24 cellular contexts compared by ENCODE assay signal in genomic region chr17:76983431-76983830, GRCh38.
A peak's percentile ranks its signal among the peaks of the same experiment; 100 is the strongest.
DNase-seq lines count a peak whose midpoint lies in the region; ATAC-seq and TF ChIP-seq lines count a peak whose summit lies in the region.
"Had no signal": no experiment of that assay in that cellular context is flagged by ENCODE, and none has a peak within 500 bp of the region (broad histone marks: within the 10 kb centered on the region; RNA-seq: fewer than 3 reads in every experiment).

No MANE protein-coding gene starts in this region.

- ATAC-seq in CD8-positive, alpha-beta T cell = no peak
- ATAC-seq in body of pancreas = no peak

- intact Hi-C loops in CD8-positive, alpha-beta T cell (cut with DNase I, micrococcal nuclease) = loop anchor here in 1 of 2 experiments (2.0 kb wide), 1 partner anchor 15 kb away; no protein-coding TSS in a partner anchor
- intact Hi-C loops in CD14-positive monocyte (cut with micrococcal nuclease) = no loop called here
- intact Hi-C loops in body of pancreas (cut with DNase I) = no loop called here

- H3K4me2 ChIP-seq in BLaER1 = peak overlapping the region; percentile 71

- peak overlapping the region; percentile 6; the same call in 1 of the 2 replicates for H3K9ac ChIP-seq in BLaER1

- no peaks in the 10 kb centered on the region for H3K36me3 Mint-ChIP-seq in CD8-positive, alpha-beta T cell
- H3K36me3 Mint-ChIP-seq in CD14-positive monocyte = no peaks in the 10 kb centered on the region
- H3K36me3 Mint-ChIP-seq: activated CD4-positive, alpha-beta memory T cell treated with anti-CD3 and anti-CD28 coated beads for 36 hours; brain had no signal

- 30 to 46% methylated on average over 4 to 7 of the region's 7 CpGs for WGBS in body of pancreas, 2 donors

- no peaks in the 10 kb centered on the region for H3K27me3 Mint-ChIP-seq in CD8-positive, alpha-beta T cell (ENCODE audit: low read depth)
- peaks cover 0 to 3% (median 2%) of the 10 kb centered on the region in 3 donors for H3K27me3 Mint-ChIP-seq in CD14-positive monocyte (ENCODE audit: low read depth in 3 of 3)
- H3K27me3 Mint-ChIP-seq: activated CD4-positive, alpha-beta memory T cell treated with anti-CD3 and anti-CD28 coated beads for 36 hours had no signal

- no peak for TF ChIP-seq CTCF in CD8-positive, alpha-beta T cell (IDR thresholded peaks at IDR 0.05)
- no peak for TF ChIP-seq CTCF in WERI-Rb-1 (IDR thresholded peaks at IDR 0.05; ENCODE audit: low read depth, low read length)
- TF ChIP-seq CTCF in CD14-positive monocyte (IDR thresholded peaks at IDR 0.05) = no peak
- no peak for TF ChIP-seq CTCF in body of pancreas (IDR thresholded peaks at IDR 0.05)

- no peak for DNase-seq in CD8-positive, alpha-beta T cell
- peak; percentile 61 for DNase-seq in WERI-Rb-1
- DNase-seq in effector memory CD4-positive, alpha-beta T cell = no peak
- no peak for DNase-seq in midbrain (lab: John Stamatoyannopoulos, UW)
- no peak for DNase-seq in CD14-positive monocyte (ENCODE audit: low spot score)
- DNase-seq in body of pancreas = no peak
- no peak for DNase-seq in kidney tubule cell (ENCODE audit: low spot score)
- DNase-seq: activated CD4-positive, alpha-beta memory T cell treated with anti-CD3 and anti-CD28 coated beads for 36 hours; activated T-cell treated with anti-CD3 and anti-CD28 coated beads, Interleukin-2, amount 50 U/mL, for 1 hour; Caco-2; endodermal cell; HFFc6; Kasumi-1; NCI-H1048; NCI-H187; NCI-H2227 treated with DMSO at 0.1 percent for 48 hours; NCI-H774; retina; SHP77 treated with DMSO at 0.1 percent for 48 hours; spleen; stimulated activated CD4-positive, alpha-beta T cell treated with anti-CD3 and anti-CD28 coated beads, Interleukin-4, amount 100 ng/mL, for 24 hours; transverse colon had no signal

- CTCF ChIA-PET in CD8-positive, alpha-beta T cell (lab: Charles Lee) = no interaction called here

- H3K9me3 ChIP-seq in BLaER1 (peaks cover 10% of the 10 kb centered on the region), WERI-Rb-1 (ENCODE audit: severe bottlenecking) (peaks cover under 1% of the 10 kb centered on the region), body of pancreas (no peaks in the 10 kb centered on the region)
- H3K9me3 ChIP-seq in CD8-positive, alpha-beta T cell (ENCODE audit: low read length) = no peaks in the 10 kb centered on the region
- H3K9me3 ChIP-seq in effector memory CD4-positive, alpha-beta T cell (ENCODE audit: control insufficient read depth, low read length) = no peaks in the 10 kb centered on the region
- H3K9me3 ChIP-seq: transverse colon had no signal

- no peaks in the 10 kb centered on the region for H4K20me1 ChIP-seq in BLaER1

- peak overlapping the region; percentile 70 for H3K27ac ChIP-seq in BLaER1
- no peak overlapping the region for H3K27ac ChIP-seq in CD8-positive, alpha-beta T cell (ENCODE audit: low read depth, low read length)
- peak overlapping the region; percentile 19; the same call in 1 of the 2 replicates for H3K27ac ChIP-seq in WERI-Rb-1
- H3K27ac ChIP-seq in effector memory CD4-positive, alpha-beta T cell (ENCODE audit: insufficient read depth, low read length, poor library complexity, severe bottlenecking) = peak overlapping the region; percentile 7
- H3K27ac ChIP-seq in body of pancreas = no peak overlapping the region
- H3K27ac ChIP-seq: transverse colon had no signal

- H3K36me3 ChIP-seq in BLaER1 (no peaks in the 10 kb centered on the region), WERI-Rb-1 (no peaks in the 10 kb centered on the region), body of pancreas (replicated peaks in 1 of 2; ENCODE audit: insufficient read depth in 1 of 2, low read depth in 2 of 2) (no peaks in the 10 kb centered on the region)
- H3K36me3 ChIP-seq in CD8-positive, alpha-beta T cell (ENCODE audit: insufficient read depth, low read length) = no peaks in the 10 kb centered on the region
- H3K36me3 ChIP-seq in effector memory CD4-positive, alpha-beta T cell (ENCODE audit: control insufficient read depth, insufficient read depth, low read length) = no peaks in the 10 kb centered on the region
- H3K36me3 ChIP-seq: spleen, transverse colon had no signal

- peak overlapping the region; percentile 89 for H3K27ac Mint-ChIP-seq in CD8-positive, alpha-beta T cell
- peak overlapping the region in 1 of 7 donors; percentile 58 for H3K27ac Mint-ChIP-seq in CD14-positive monocyte
- H3K27ac Mint-ChIP-seq: activated CD4-positive, alpha-beta memory T cell treated with anti-CD3 and anti-CD28 coated beads for 36 hours; endodermal cell; HFFc6 had no signal

- POLR2A ChIA-PET in CD8-positive, alpha-beta T cell (lab: Charles Lee) = interaction anchor here (2.0 kb wide), 1 partner anchor 15 kb away, joined by 11 read pairs; no protein-coding TSS in a partner anchor

- H3K27me3 ChIP-seq in BLaER1 = no peaks in the 10 kb centered on the region
- H3K27me3 ChIP-seq in CD8-positive, alpha-beta T cell (ENCODE audit: insufficient read depth, low read length) = no peaks in the 10 kb centered on the region
- no peaks in the 10 kb centered on the region for H3K27me3 ChIP-seq in WERI-Rb-1 (ENCODE audit: insufficient read depth, low read depth, severe bottlenecking)
- no peaks in the 10 kb centered on the region for H3K27me3 ChIP-seq in effector memory CD4-positive, alpha-beta T cell (replicated peaks; ENCODE audit: control insufficient read depth, insufficient read depth, low read length, poor library complexity, severe bottlenecking)
- no peaks in the 10 kb centered on the region for H3K27me3 ChIP-seq in body of pancreas

- H3K4me1 ChIP-seq in BLaER1 (peaks cover 64% of the 10 kb centered on the region), body of pancreas (no peaks in the 10 kb centered on the region)
- H3K4me1 ChIP-seq in CD8-positive, alpha-beta T cell (ENCODE audit: insufficient read depth, low read length) = peaks cover 20% of the 10 kb centered on the region
- H3K4me1 ChIP-seq in effector memory CD4-positive, alpha-beta T cell (ENCODE audit: control insufficient read depth, insufficient read depth, low read length, poor library complexity, severe bottlenecking) = peaks cover 20% of the 10 kb centered on the region
- H3K4me1 ChIP-seq: transverse colon had no signal

- no peak overlapping the region for H3K4me3 Mint-ChIP-seq in CD8-positive, alpha-beta T cell
- no peak overlapping the region for H3K4me3 Mint-ChIP-seq in CD14-positive monocyte
- H3K4me3 Mint-ChIP-seq: activated CD4-positive, alpha-beta memory T cell treated with anti-CD3 and anti-CD28 coated beads for 36 hours; endodermal cell; HFFc6 had no signal

- H3K4me3 ChIP-seq in BLaER1 (no peak overlapping the region), WERI-Rb-1 (ENCODE audit: low read depth, low read length) (no peak overlapping the region), body of pancreas (no peak overlapping the region)
- H3K4me3 ChIP-seq in CD8-positive, alpha-beta T cell (ENCODE audit: low read depth, low read length) = no peak overlapping the region
- no peak overlapping the region for H3K4me3 ChIP-seq in effector memory CD4-positive, alpha-beta T cell (ENCODE audit: insufficient read depth, low read depth, low read length, poor library complexity, severe bottlenecking)
- H3K4me3 ChIP-seq: spleen, transverse colon had no signal

- no peak for TF ChIP-seq POLR2A in body of pancreas (IDR thresholded peaks at IDR 0.05)

- peaks cover under 1% of the 10 kb centered on the region for H3K9me3 Mint-ChIP-seq in CD8-positive, alpha-beta T cell
- peaks cover under 1 to 4% (median 2%) of the 10 kb centered on the region in 7 donors for H3K9me3 Mint-ChIP-seq in CD14-positive monocyte
- H3K9me3 Mint-ChIP-seq: HFFc6 had no signal

- H3K4me1 Mint-ChIP-seq in CD8-positive, alpha-beta T cell (ENCODE audit: low read depth) = peaks cover 23% of the 10 kb centered on the region
- no peaks in the 10 kb centered on the region for H3K4me1 Mint-ChIP-seq in CD14-positive monocyte

Comparison
In these comparisons a context has a peak if more than half of its experiments do, and no peak if none do; other contexts are left out.
1. H3K27ac ChIP-seq: peak in BLaER1 (single experiment), WERI-Rb-1 (single experiment) and effector memory CD4-positive, alpha-beta T cell (single experiment); none in CD8-positive, alpha-beta T cell (single experiment) and body of pancreas (0 of 4).